In genomic region chr2:183037281-183037659, GRCh38 we compare ENCODE assay signal across 7 cellular contexts.
DNase-seq lines count a peak whose midpoint lies in the region; ATAC-seq, FAIRE-seq and TF ChIP-seq lines count a peak whose summit lies in the region.

No MANE protein-coding gene starts in this region.

- DNase-seq in GM12864 (ENCODE audit: low read depth) (no peak), NCI-H510A treated with DMSO at 0.1 percent for 48 hours (lab: John Stamatoyannopoulos, UW) (peak; percentile 90), coronary artery (ENCODE audit: low spot score) (no peak), medulla oblongata (ENCODE audit: extremely low spot score) (peak; percentile 51), urothelium cell line (ENCODE audit: low spot score) (peak; percentile 50), NCI-H1417 (lab: John Stamatoyannopoulos, UW) (no peak)

- FAIRE-seq in urothelium cell line (lab: Jason Lieb, UNC), result no peak

- no peak for TF ChIP-seq CTCF in GM12864 (IDR thresholded peaks at IDR 0.05; ENCODE audit: low read depth, low read length, missing control alignments)
- TF ChIP-seq CTCF in coronary artery (IDR thresholded peaks at IDR 0.05), result no peak

- ATAC-seq in HG03139 (IDR thresholded peaks at IDR 0.05; ENCODE audit: unreplicated experiment), result no peak

- H3K27ac ChIP-seq in coronary artery, result peak overlapping the region; percentile 96 to 98

- peak overlapping the region; percentile 69 for H3K4me3 ChIP-seq in GM12864 (ENCODE audit: low read depth, low read length)
- H3K4me3 ChIP-seq in coronary artery, result peak overlapping the region; percentile 90

Comparison
In these comparisons a context has a peak if more than half of its experiments do, and no peak if none do; other contexts are left out.
1. DNase-seq: peak in NCI-H510A treated with DMSO at 0.1 percent for 48 hours (single experiment), medulla oblongata (single experiment) and urothelium cell line (single experiment); none in GM12864 (single experiment), coronary artery (single experiment) and NCI-H1417 (0 of 3).